Comparison of ENCODE assay signal across 8 cellular contexts in genomic region chr19:5031231-5032100, GRCh38.
DNase-seq lines count a peak whose midpoint lies in the region; ATAC-seq and TF ChIP-seq lines count a peak whose summit lies in the region.

No MANE protein-coding gene starts in this region.

- TF ChIP-seq CTCF in activated B cell treated with CpG ODN at 0.5 μM for 24 hours (IDR thresholded peaks at IDR 0.05), result peak; percentile 33

- H3K27ac Mint-ChIP-seq in activated B cell treated with CpG ODN at 0.5 μM for 24 hours, result no peak overlapping the region

- H3K4me1 Mint-ChIP-seq in activated B cell treated with CpG ODN at 0.5 μM for 24 hours, result peaks cover 17% of the 10 kb centered on the region

- H3K4me3 Mint-ChIP-seq in activated B cell treated with CpG ODN at 0.5 μM for 24 hours, result no peak overlapping the region

- CTCF ChIA-PET in activated B cell treated with CpG ODN at 0.5 μM for 24 hours (lab: Charles Lee), result interaction anchor here (0.7 to 5.9 kb wide), 19 partner anchors 17 to 299 kb away, joined by 3 to 94 read pairs (median 4); partner anchors contain the start of gene KDM4B

- no peaks in the 10 kb centered on the region for H3K9me3 Mint-ChIP-seq in activated B cell treated with CpG ODN at 0.5 μM for 24 hours

- H3K27me3 Mint-ChIP-seq in activated B cell treated with CpG ODN at 0.5 μM for 24 hours, result no peaks in the 10 kb centered on the region

- DNase-seq in CD1c-positive myeloid dendritic cell (ENCODE audit: extremely low spot score) (peak; percentile 85), NCI-H2171 (lab: John Stamatoyannopoulos, UW) (peak; percentile 41), activated B cell treated with CpG ODN at 0.5 μM for 24 hours (peak; percentile 85), T47D (ENCODE audit: low read depth in 1 of 2, low spot score in 1 of 2) (peak; percentile 80 to 85), iris pigment epithelial cell (ENCODE audit: low read depth) (peak; percentile 56)
- peak; percentile 64 to 74 for DNase-seq in stimulated activated CD4-positive, alpha-beta T cell treated with anti-CD3 and anti-CD28 coated beads, Interleukin-15, amount 100 ng/mL, for 48 hours (ENCODE audit: low read depth in 2 of 2)

- POLR2A ChIA-PET in activated B cell treated with CpG ODN at 0.5 μM for 24 hours (lab: Charles Lee), result interaction anchor here (0.6 to 0.9 kb wide), 3 partner anchors 30 to 241 kb away, joined by 3 read pairs; partner anchors contain the start of gene PLIN3

- peaks cover 22% of the 10 kb centered on the region for H3K36me3 Mint-ChIP-seq in activated B cell treated with CpG ODN at 0.5 μM for 24 hours (ENCODE audit: low read depth)

- in situ Hi-C loops in T47D (cut with HindIII; ENCODE audit: low pct_unique_long_range_greater_than_20kb, low sequenced_read_pairs), result no loop called here

- peak; percentile 69 for ATAC-seq in GM21717 (IDR thresholded peaks at IDR 0.05; ENCODE audit: unreplicated experiment)
- ATAC-seq in activated B cell treated with CpG ODN at 0.5 μM for 24 hours (ENCODE audit: low read depth), result peak; percentile 94
- no peak for ATAC-seq in HG03378 (IDR thresholded peaks at IDR 0.05; ENCODE audit: unreplicated experiment)

- intact Hi-C loops in activated B cell treated with CpG ODN at 0.5 μM for 24 hours (cut with micrococcal nuclease), result loop anchor here (1.0 to 2.0 kb wide), 5 partner anchors 63 to 299 kb away; no protein-coding TSS in a partner anchor
